ENCODE assay signal across 8 cellular contexts in the genomic region with DNA sequence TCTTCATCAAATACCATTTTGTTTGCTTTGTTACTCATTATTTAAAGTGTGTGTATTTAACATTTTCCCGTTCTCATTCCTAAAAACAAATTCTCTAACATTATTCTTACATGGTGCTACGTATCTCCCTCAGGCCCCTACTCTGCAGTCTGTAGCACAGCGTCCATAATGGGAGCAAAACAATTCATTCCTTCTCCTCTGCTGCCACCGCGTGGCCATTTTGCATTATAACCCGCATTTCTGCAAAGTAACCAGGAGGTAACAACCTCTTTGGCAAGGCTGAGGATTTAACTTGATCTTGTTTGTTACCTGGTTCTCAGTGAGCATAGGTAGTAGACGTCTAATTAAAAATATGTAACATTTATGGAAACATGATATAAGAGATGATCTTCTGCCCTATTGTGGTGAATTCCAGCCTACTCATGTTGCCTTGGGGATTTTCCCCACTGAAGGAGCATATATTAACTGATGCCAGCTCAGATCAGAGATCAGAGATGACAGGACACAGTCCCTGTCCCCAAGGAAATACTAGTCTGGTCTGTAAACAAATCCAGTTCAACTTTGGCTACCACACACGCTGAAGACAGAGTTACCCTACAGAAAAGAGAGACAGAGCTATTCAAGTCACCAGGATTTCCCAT. TPM values are rescaled to one million over a fixed set of nuclear protein-coding genes. Genes with fewer than 3 reads are reported as not detected.
DNase-seq lines count a peak whose midpoint lies in the region; ATAC-seq and TF ChIP-seq lines count a peak whose summit lies in the region.

No MANE protein-coding gene starts in this region.

- intact Hi-C loops in Right ventricle myocardium inferior (cut with DNase I) (loop anchor here (2.0 to 5.0 kb wide), 3 partner anchors 346 to 708 kb away; no protein-coding TSS in a partner anchor), posterior vena cava (cut with DNase I) (loop anchor here (2.0 to 10.0 kb wide), 3 partner anchors 346 to 686 kb away; no protein-coding TSS in a partner anchor)

- H3K27ac Mint-ChIP-seq in activated naive CD4-positive, alpha-beta T cell treated with anti-CD3 and anti-CD28 coated beads, Interleukin-2, amount 50 U/mL, for 72 hours, result no peak overlapping the region

- peak; percentile 23 to 32 for ATAC-seq in activated naive CD4-positive, alpha-beta T cell treated with anti-CD3 and anti-CD28 coated beads, Interleukin-2, amount 50 U/mL, for 72 hours
- ATAC-seq in Right ventricle myocardium inferior (peak; percentile 85), HG02840 (IDR thresholded peaks at IDR 0.05; ENCODE audit: low FRiP score, unreplicated experiment) (no peak)

- H3K9me3 Mint-ChIP-seq in activated naive CD4-positive, alpha-beta T cell treated with anti-CD3 and anti-CD28 coated beads, Interleukin-2, amount 50 U/mL, for 72 hours, result peaks cover 0 to 7% of the 10 kb centered on the region in 2 donors

- POLR2A ChIA-PET in HEK293T (lab: Yijun Ruan, JAX), result interaction anchor here (1.0 kb wide), 1 partner anchor 17 kb away, joined by 3 read pairs; no protein-coding TSS in a partner anchor

- DNase-seq in GDM1 (lab: John Stamatoyannopoulos, UW) (peak; percentile 47), HEK293T (ENCODE audit: extremely low spot score) (peak; percentile 73), NCI-H1105 (lab: John Stamatoyannopoulos, UW) (peak; percentile 71), SKM-1 treated with dmso at 0.1 percent for 144 hours (lab: John Stamatoyannopoulos, UW; ENCODE audit: unreplicated experiment) (peak; percentile 66), Right ventricle myocardium inferior (ENCODE audit: missing footprints) (no peak), posterior vena cava (ENCODE audit: low spot score) (peak; percentile 92)
- peak in 1 of 2 donors; percentile 68 for DNase-seq in activated naive CD4-positive, alpha-beta T cell treated with anti-CD3 and anti-CD28 coated beads, Interleukin-2, amount 50 U/mL, for 72 hours (ENCODE audit: low spot score in 2 of 2)

- H3K36me3 Mint-ChIP-seq in activated naive CD4-positive, alpha-beta T cell treated with anti-CD3 and anti-CD28 coated beads, Interleukin-2, amount 50 U/mL, for 72 hours, result peaks cover 8 to 20% of the 10 kb centered on the region in 2 donors

- CTCF ChIA-PET in HEK293T (lab: Yijun Ruan, JAX), result interaction anchor here (0.6 to 1.6 kb wide), 2 partner anchors 151 to 346 kb away, joined by 3 to 4 read pairs; no protein-coding TSS in a partner anchor

TF ChIP-seq in HEK293T, 16 proteins besides CTCF, POLR2A, EP300 and RAD21:
- TF ChIP-seq FOXM1 (IDR thresholded peaks at IDR 0.05; ENCODE audit: borderline replicate concordance), result no peak
- no peak for TF ChIP-seq BHLHE40 (IDR thresholded peaks at IDR 0.05; ENCODE audit: borderline replicate concordance)
- no peak for TF ChIP-seq SUZ12 (IDR thresholded peaks at IDR 0.05)
- TF ChIP-seq ELF4 (IDR thresholded peaks at IDR 0.05), result no peak
- no peak for TF ChIP-seq FOXA1 (IDR thresholded peaks at IDR 0.05)
- TF ChIP-seq LEF1 (IDR thresholded peaks at IDR 0.05; ENCODE audit: borderline replicate concordance), result no peak
- TF ChIP-seq TARDBP (IDR thresholded peaks at IDR 0.05), result no peak
- TF ChIP-seq, protein P1, sequence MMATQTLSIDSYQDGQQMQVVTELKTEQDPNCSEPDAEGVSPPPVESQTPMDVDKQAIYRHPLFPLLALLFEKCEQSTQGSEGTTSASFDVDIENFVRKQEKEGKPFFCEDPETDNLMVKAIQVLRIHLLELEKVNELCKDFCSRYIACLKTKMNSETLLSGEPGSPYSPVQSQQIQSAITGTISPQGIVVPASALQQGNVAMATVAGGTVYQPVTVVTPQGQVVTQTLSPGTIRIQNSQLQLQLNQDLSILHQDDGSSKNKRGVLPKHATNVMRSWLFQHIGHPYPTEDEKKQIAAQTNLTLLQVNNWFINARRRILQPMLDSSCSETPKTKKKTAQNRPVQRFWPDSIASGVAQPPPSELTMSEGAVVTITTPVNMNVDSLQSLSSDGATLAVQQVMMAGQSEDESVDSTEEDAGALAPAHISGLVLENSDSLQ (IDR thresholded peaks at IDR 0.05), result no peak
- TF ChIP-seq HDGF (IDR thresholded peaks at IDR 0.05; ENCODE audit: borderline replicate concordance), result no peak
- TF ChIP-seq FOXK2 (IDR thresholded peaks at IDR 0.05), result no peak
- no peak for TF ChIP-seq ZNF384 (IDR thresholded peaks at IDR 0.05)
- no peak for TF ChIP-seq CTBP1 (IDR thresholded peaks at IDR 0.05; ENCODE audit: borderline replicate concordance)
- no peak for TF ChIP-seq ARNT (IDR thresholded peaks at IDR 0.05)
- no peak for TF ChIP-seq L3MBTL2 (conservative IDR thresholded peaks at IDR 0.05)
- TF ChIP-seq SP1 (IDR thresholded peaks at IDR 0.05), result no peak
- no peak for TF ChIP-seq NFRKB (IDR thresholded peaks at IDR 0.05)

RNA-seq across cellular contexts. Expression of a gene that starts 10.5 kb away (rescaled TPM):
- not detected for total RNA-seq in activated naive CD4-positive, alpha-beta T cell treated with anti-CD3 and anti-CD28 coated beads, Interleukin-2, amount 50 U/mL, for 72 hours
- total RNA-seq in Right ventricle myocardium inferior (not detected), posterior vena cava (not detected)

RNA-seq across cellular contexts. Expression of a gene that starts 18.0 kb away (rescaled TPM):
- total RNA-seq in activated naive CD4-positive, alpha-beta T cell treated with anti-CD3 and anti-CD28 coated beads, Interleukin-2, amount 50 U/mL, for 72 hours, result 10 to 100 TPM; 19.1 to 28.5 TPM
- total RNA-seq in Right ventricle myocardium inferior, result 8.7 TPM
- total RNA-seq in posterior vena cava, result 10 to 100 TPM; 12.1 to 15.8 TPM

RNA-seq across cellular contexts. Expression of a gene that starts 21.7 kb away (rescaled TPM):
- total RNA-seq in activated naive CD4-positive, alpha-beta T cell treated with anti-CD3 and anti-CD28 coated beads, Interleukin-2, amount 50 U/mL, for 72 hours, result not detected
- total RNA-seq in Right ventricle myocardium inferior, result not detected
- total RNA-seq in posterior vena cava, result not detected
